6 cellular contexts compared by ENCODE assay signal in genomic region chr4:172362569-172362968, GRCh38.
"Had no signal": no experiment of that assay in that cellular context is flagged by ENCODE, and none has a peak within 500 bp of the region (broad histone marks: within the 10 kb centered on the region; RNA-seq: fewer than 3 reads in every experiment).

No MANE protein-coding gene starts in this region.

- DNase-seq: GM23248, GOT3, H7, HFFc6, IMR-90, KBM-7 had no signal
